9 cellular contexts compared by ENCODE assay signal in the genomic region with DNA sequence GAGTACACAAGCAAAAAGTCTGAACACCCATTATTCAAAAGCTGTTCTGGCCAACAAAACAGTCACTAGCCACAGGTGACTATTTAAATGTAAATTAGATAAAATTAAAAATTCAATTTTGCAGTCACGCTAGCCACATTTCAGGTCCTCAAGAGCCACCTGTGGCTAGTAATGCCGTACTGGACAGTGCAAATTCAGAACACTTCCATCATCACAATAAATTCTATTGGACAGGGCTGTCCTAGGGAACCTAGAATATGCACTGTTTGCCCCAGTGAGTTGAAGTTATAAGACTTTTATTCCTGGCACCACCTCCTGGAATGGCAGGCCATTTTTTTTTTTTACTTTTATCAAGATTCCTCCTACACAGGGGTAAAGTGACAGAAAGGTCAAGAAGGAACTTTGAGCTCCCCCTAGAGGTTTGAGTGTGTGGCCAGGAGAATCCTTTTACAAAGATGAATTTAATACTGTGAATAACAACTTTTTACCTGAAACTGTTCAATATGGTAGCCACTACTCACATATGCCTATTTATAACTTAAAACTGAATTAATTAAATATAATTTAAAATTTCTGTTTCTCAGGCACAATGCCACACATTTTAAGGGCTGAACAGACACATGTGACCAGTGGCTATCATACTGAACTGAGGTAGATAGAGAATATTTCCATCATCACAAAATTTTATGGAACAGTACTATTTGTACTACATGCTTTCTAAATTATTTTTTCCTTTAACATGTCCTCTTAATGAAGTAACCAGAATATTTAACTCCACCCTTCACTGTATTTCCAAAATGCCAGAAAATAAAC. TPM values are rescaled to one million over a fixed set of nuclear protein-coding genes. Genes with fewer than 3 reads are reported as not detected.
DNase-seq lines count a peak whose midpoint lies in the region; ATAC-seq and TF ChIP-seq lines count a peak whose summit lies in the region.
"Had no signal": no experiment of that assay in that cellular context is flagged by ENCODE, and none has a peak within 500 bp of the region (broad histone marks: within the 10 kb centered on the region; RNA-seq: fewer than 3 reads in every experiment).

No MANE protein-coding gene starts in this region.

- TF ChIP-seq CTCF in fibroblast of mammary gland (conservative IDR thresholded peaks at IDR 0.05; ENCODE audit: control insufficient read depth, insufficient read depth, low read depth, low read length) (peak; percentile 77), osteocyte (IDR thresholded peaks at IDR 0.05) (peak; percentile 69)

- H3K4me3 Mint-ChIP-seq in osteocyte (ENCODE audit: unreplicated experiment): no peak overlapping the region

- ATAC-seq in GM19438 (IDR thresholded peaks at IDR 0.05; ENCODE audit: low read depth, unreplicated experiment): peak; percentile 60
- ATAC-seq in SK-N-SH treated with all-trans-retinoic acid at 6 μM for 48 hours: peak; percentile 90

- no peak overlapping the region for H3K4me3 ChIP-seq in fibroblast of mammary gland (ENCODE audit: control insufficient read depth, low read depth, low read length)
- H3K4me3 ChIP-seq: BLaER1 treated with 17β-estradiol and CSF1 and Interleukin-3, amounts not matched to agents 10 nM and 100 nM had no signal

- no peaks in the 10 kb centered on the region for H3K9me3 Mint-ChIP-seq in osteocyte (ENCODE audit: unreplicated experiment)

- no peak for TF ChIP-seq EP300 in Ishikawa (IDR thresholded peaks at IDR 0.05; ENCODE audit: borderline replicate concordance)

- H3K27me3 Mint-ChIP-seq in osteocyte (ENCODE audit: unreplicated experiment): no peaks in the 10 kb centered on the region

- DNase-seq in DMS79 treated with DMSO at 0.1 percent for 48 hours (lab: John Stamatoyannopoulos, UW) (peak; percentile 33), DMS79 (lab: John Stamatoyannopoulos, UW) (no peak), fibroblast of mammary gland (ENCODE audit: low read depth) (peak; percentile 62), osteocyte (ENCODE audit: extremely low spot score, unreplicated experiment) (no peak), occipital lobe (lab: John Stamatoyannopoulos, UW) (no peak)

- no peaks in the 10 kb centered on the region for H3K36me3 Mint-ChIP-seq in osteocyte (ENCODE audit: unreplicated experiment)

- TF ChIP-seq RAD21 in Ishikawa (IDR thresholded peaks at IDR 0.05; ENCODE audit: low read depth): peak; percentile 64

- no peak overlapping the region for H3K27ac Mint-ChIP-seq in osteocyte (ENCODE audit: unreplicated experiment)

- peaks cover 21% of the 10 kb centered on the region for H3K4me1 Mint-ChIP-seq in osteocyte (ENCODE audit: unreplicated experiment)

TF ChIP-seq in Ishikawa, 13 proteins besides CTCF, POLR2A, EP300 and RAD21:
- TF ChIP-seq EGR1 (IDR thresholded peaks at IDR 0.05) (no peak), TEAD4 (IDR thresholded peaks at IDR 0.05) (no peak), ZBTB7A (IDR thresholded peaks at IDR 0.05; ENCODE audit: low read depth) (no peak)
- TF ChIP-seq, protein P1, sequence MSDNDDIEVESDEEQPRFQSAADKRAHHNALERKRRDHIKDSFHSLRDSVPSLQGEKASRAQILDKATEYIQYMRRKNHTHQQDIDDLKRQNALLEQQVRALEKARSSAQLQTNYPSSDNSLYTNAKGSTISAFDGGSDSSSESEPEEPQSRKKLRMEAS (IDR thresholded peaks at IDR 0.05): no peak

TF ChIP-seq in SK-N-SH treated with all-trans-retinoic acid at 6 μM for 48 hours, 23 proteins besides CTCF, POLR2A, EP300 and RAD21:
- TF ChIP-seq, protein P2, sequence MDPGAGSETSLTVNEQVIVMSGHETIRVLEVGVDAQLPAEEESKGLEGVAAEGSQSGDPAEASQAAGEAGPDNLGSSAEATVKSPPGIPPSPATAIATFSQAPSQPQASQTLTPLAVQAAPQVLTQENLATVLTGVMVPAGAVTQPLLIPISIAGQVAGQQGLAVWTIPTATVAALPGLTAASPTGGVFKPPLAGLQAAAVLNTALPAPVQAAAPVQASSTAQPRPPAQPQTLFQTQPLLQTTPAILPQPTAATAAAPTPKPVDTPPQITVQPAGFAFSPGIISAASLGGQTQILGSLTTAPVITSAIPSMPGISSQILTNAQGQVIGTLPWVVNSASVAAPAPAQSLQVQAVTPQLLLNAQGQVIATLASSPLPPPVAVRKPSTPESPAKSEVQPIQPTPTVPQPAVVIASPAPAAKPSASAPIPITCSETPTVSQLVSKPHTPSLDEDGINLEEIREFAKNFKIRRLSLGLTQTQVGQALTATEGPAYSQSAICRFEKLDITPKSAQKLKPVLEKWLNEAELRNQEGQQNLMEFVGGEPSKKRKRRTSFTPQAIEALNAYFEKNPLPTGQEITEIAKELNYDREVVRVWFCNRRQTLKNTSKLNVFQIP (CRISPR knock-in tag; IDR thresholded peaks at IDR 0.05; ENCODE audit: borderline replicate concordance, low read depth): no peak
- TF ChIP-seq ZNF70 (CRISPR knock-in tag; IDR thresholded peaks at IDR 0.05): no peak

RNA-seq across cellular contexts. Expression of a gene that starts 6.5 kb away (rescaled TPM):
- total RNA-seq in osteocyte (14.3 and 15.2 TPM in 2 replicates), occipital lobe (18.9 TPM)

RNA-seq across cellular contexts. Expression of a gene that starts 31.6 kb away (rescaled TPM):
- total RNA-seq in osteocyte: 0.71 and 1.7 TPM in 2 replicates
- 3.7 TPM for total RNA-seq in occipital lobe

RNA-seq across cellular contexts. Expression of a gene that starts 41.6 kb away (rescaled TPM):
- 0.30 TPM in 1 of 2 replicates, not detected in the other for total RNA-seq in osteocyte
- not detected for total RNA-seq in occipital lobe

RNA-seq across cellular contexts. Expression of a gene that starts 53.9 kb away (rescaled TPM):
- total RNA-seq in osteocyte (0.97 and 1.0 TPM in 2 replicates), occipital lobe (2.7 TPM)

Comparison
In these comparisons a context has a peak if more than half of its experiments do, and no peak if none do; other contexts are left out.
1. DNase-seq: peak in DMS79 treated with DMSO at 0.1 percent for 48 hours (single experiment) and fibroblast of mammary gland (single experiment); none in DMS79 (single experiment), osteocyte (single experiment) and occipital lobe (single experiment).